26 cellular contexts compared by ENCODE assay signal in the genomic region with DNA sequence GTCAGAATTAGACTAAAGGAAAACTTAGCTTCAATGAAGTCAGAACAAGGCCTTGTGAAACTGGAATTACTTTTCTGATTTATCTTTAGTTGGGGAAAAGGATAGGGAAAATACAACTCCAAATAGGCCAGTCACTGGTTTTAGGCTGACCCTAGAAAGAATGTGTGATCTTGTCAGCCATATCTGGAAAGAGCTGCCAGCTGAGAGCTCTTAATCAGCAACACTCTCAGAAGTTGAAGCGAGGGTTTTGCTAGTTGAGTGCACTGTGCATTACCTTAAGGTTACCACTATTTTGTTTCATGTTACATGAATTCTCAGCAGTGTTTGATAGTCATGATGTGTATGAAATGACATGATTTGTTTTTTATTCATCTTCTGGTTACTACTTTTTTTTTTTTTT.
DNase-seq lines count a peak whose midpoint lies in the region; ATAC-seq and TF ChIP-seq lines count a peak whose summit lies in the region.
"Had no signal": no experiment of that assay in that cellular context is flagged by ENCODE, and none has a peak within 500 bp of the region (broad histone marks: within the 10 kb centered on the region; RNA-seq: fewer than 3 reads in every experiment).

No MANE protein-coding gene starts in this region.

- DNase-seq in Right ventricle myocardium inferior (ENCODE audit: missing footprints) = no peak
- no peak for DNase-seq in right atrium auricular region (ENCODE audit: low spot score)
- peak; percentile 17 for DNase-seq in fibroblast of the aortic adventitia (ENCODE audit: low read depth)
- DNase-seq in T-helper 9 cell = no peak
- DNase-seq in CD8-positive, alpha-beta T cell = no peak
- no peak for DNase-seq in effector CD8-positive, alpha-beta T cell (lab: John Stamatoyannopoulos, UW)
- DNase-seq in activated CD4-positive, alpha-beta T cell treated with anti-CD3 and anti-CD28 coated beads, Interleukin-2, amount 10 ng/mL, durations not matched to agents 7 days and 5 days = no peak
- DNase-seq: activated CD4-positive, alpha-beta T cell treated with anti-CD3 and anti-CD28 coated beads for 36 hours; activated naive CD4-positive, alpha-beta T cell; activated T-cell treated with anti-CD3 and anti-CD28 coated beads, Interleukin-2, amount 50 U/mL, for 24 hours; body of pancreas; DMS79; GF-D8; lower lobe of right lung; NCI-H2029; posterior cingulate gyrus; right lobe of liver; stimulated activated naive CD4-positive, alpha-beta T cell treated with Interleukin-2 at 50 U/mL for 16 hours; uterus had no signal

- H3K4me3 ChIP-seq in right atrium auricular region (no peak overlapping the region), fibroblast of the aortic adventitia (ENCODE audit: low read depth, low read length) (no peak overlapping the region), mesodermal cell (ENCODE audit: extremely low read depth, insufficient read depth, low read length, poor library complexity, severe bottlenecking) (no peak overlapping the region)
- no peak overlapping the region for H3K4me3 ChIP-seq in CD8-positive, alpha-beta T cell (ENCODE audit: low read depth, low read length)
- H3K4me3 ChIP-seq: A549, body of pancreas, lower lobe of right lung, right lobe of liver, SJSA1, thoracic aorta, uterus had no signal

- H3K9me3 Mint-ChIP-seq in CD8-positive, alpha-beta T cell = no peaks in the 10 kb centered on the region
- H3K9me3 Mint-ChIP-seq in activated CD4-positive, alpha-beta T cell treated with anti-CD3 and anti-CD28 coated beads, Interleukin-2, amount 10 ng/mL, durations not matched to agents 7 days and 5 days = no peaks in the 10 kb centered on the region
- H3K9me3 Mint-ChIP-seq: activated T-cell treated with anti-CD3 and anti-CD28 coated beads, Interleukin-2, amount 50 U/mL, for 24 hours; T-helper 1 cell treated with Interleukin-12 subunit alpha and Interleukin-12 subunit beta and Interleukin-4 antibody, amounts not matched to agents 30 μg/mL and 1 μg/mL, for 36 hours had no signal

- CTCF ChIA-PET in CD8-positive, alpha-beta T cell (lab: Charles Lee) = no interaction called here
- CTCF ChIA-PET in activated CD4-positive, alpha-beta T cell treated with anti-CD3 and anti-CD28 coated beads, Interleukin-2, amount 10 ng/mL, durations not matched to agents 7 days and 5 days (lab: Charles Lee) = interaction anchor here (0.6 kb wide), 1 partner anchor 748 kb away, joined by 3 read pairs; no protein-coding TSS in a partner anchor

- H3K27ac ChIP-seq in right atrium auricular region = no peak overlapping the region
- peak overlapping the region; percentile 3 for H3K27ac ChIP-seq in mesodermal cell (ENCODE audit: low read depth, low read length, severe bottlenecking)
- H3K27ac ChIP-seq in CD8-positive, alpha-beta T cell (ENCODE audit: low read depth, low read length) = no peak overlapping the region
- H3K27ac ChIP-seq: A549, body of pancreas, KMS-11, lower lobe of right lung, right lobe of liver, SJSA1, uterus had no signal

- POLR2A ChIA-PET in CD8-positive, alpha-beta T cell (lab: Charles Lee) = no interaction called here
- POLR2A ChIA-PET in activated CD4-positive, alpha-beta T cell treated with anti-CD3 and anti-CD28 coated beads, Interleukin-2, amount 10 ng/mL, durations not matched to agents 7 days and 5 days (lab: Charles Lee) = no interaction called here

- no peaks in the 10 kb centered on the region for H3K4me1 Mint-ChIP-seq in CD8-positive, alpha-beta T cell (ENCODE audit: low read depth)
- H3K4me1 Mint-ChIP-seq in activated CD4-positive, alpha-beta T cell treated with anti-CD3 and anti-CD28 coated beads, Interleukin-2, amount 10 ng/mL, durations not matched to agents 7 days and 5 days = no peaks in the 10 kb centered on the region
- H3K4me1 Mint-ChIP-seq: activated CD4-positive, alpha-beta T cell treated with anti-CD3 and anti-CD28 coated beads for 36 hours; neural crest cell had no signal

- 100% methylated on average over 1 of the region's 1 CpG; no CpG with 5 or more reads in 1 of the 2 experiments for WGBS in mesodermal cell (ENCODE audit: insufficient coverage in 2 of 2), 2 experiments

- H3K4me1 ChIP-seq in right atrium auricular region = peaks cover 0 to 13% of the 10 kb centered on the region in 2 donors
- H3K4me1 ChIP-seq in mesodermal cell (ENCODE audit: control insufficient read depth, insufficient read depth, low read length, poor library complexity, severe bottlenecking) = peaks cover 2% of the 10 kb centered on the region
- no peaks in the 10 kb centered on the region for H3K4me1 ChIP-seq in CD8-positive, alpha-beta T cell (ENCODE audit: insufficient read depth, low read length)
- H3K4me1 ChIP-seq: A549, body of pancreas, lower lobe of right lung, right lobe of liver, SJSA1, uterus had no signal

- no peak for TF ChIP-seq CTCF in right atrium auricular region (IDR thresholded peaks at IDR 0.05)
- TF ChIP-seq CTCF in fibroblast of the aortic adventitia (IDR thresholded peaks at IDR 0.05; ENCODE audit: insufficient read depth, low read length) = no peak
- no peak for TF ChIP-seq CTCF in CD8-positive, alpha-beta T cell (IDR thresholded peaks at IDR 0.05)

- no peaks in the 10 kb centered on the region for H3K36me3 Mint-ChIP-seq in CD8-positive, alpha-beta T cell
- H3K36me3 Mint-ChIP-seq in activated CD4-positive, alpha-beta T cell treated with anti-CD3 and anti-CD28 coated beads, Interleukin-2, amount 10 ng/mL, durations not matched to agents 7 days and 5 days (ENCODE audit: low read depth) = no peaks in the 10 kb centered on the region

- H3K27ac Mint-ChIP-seq in CD8-positive, alpha-beta T cell = no peak overlapping the region
- H3K27ac Mint-ChIP-seq in activated CD4-positive, alpha-beta T cell treated with anti-CD3 and anti-CD28 coated beads, Interleukin-2, amount 10 ng/mL, durations not matched to agents 7 days and 5 days = no peak overlapping the region
- H3K27ac Mint-ChIP-seq: activated CD4-positive, alpha-beta T cell treated with anti-CD3 and anti-CD28 coated beads for 36 hours; activated T-cell treated with anti-CD3 and anti-CD28 coated beads, Interleukin-2, amount 50 U/mL, for 24 hours; T-helper 1 cell treated with Interleukin-12 subunit alpha and Interleukin-12 subunit beta and Interleukin-4 antibody, amounts not matched to agents 30 μg/mL and 1 μg/mL, for 36 hours had no signal

- no peaks in the 10 kb centered on the region for H3K27me3 Mint-ChIP-seq in CD8-positive, alpha-beta T cell (ENCODE audit: low read depth)
- H3K27me3 Mint-ChIP-seq in activated CD4-positive, alpha-beta T cell treated with anti-CD3 and anti-CD28 coated beads, Interleukin-2, amount 10 ng/mL, durations not matched to agents 7 days and 5 days = no peaks in the 10 kb centered on the region
- H3K27me3 Mint-ChIP-seq: activated CD4-positive, alpha-beta T cell treated with anti-CD3 and anti-CD28 coated beads for 36 hours; activated T-cell treated with anti-CD3 and anti-CD28 coated beads, Interleukin-2, amount 50 U/mL, for 24 hours had no signal

- peak; percentile 52 for ATAC-seq in Right ventricle myocardium inferior
- ATAC-seq in CD8-positive, alpha-beta T cell = no peak
- ATAC-seq: activated CD4-positive, alpha-beta T cell treated with anti-CD3 and anti-CD28 coated beads for 36 hours; body of pancreas; lower lobe of right lung had no signal

- no peaks in the 10 kb centered on the region for H3K27me3 ChIP-seq in right atrium auricular region
- H3K27me3 ChIP-seq in CD8-positive, alpha-beta T cell (ENCODE audit: insufficient read depth, low read length) = no peaks in the 10 kb centered on the region
- H3K27me3 ChIP-seq: body of pancreas, right lobe of liver, SJSA1, uterus had no signal

- H3K36me3 ChIP-seq in right atrium auricular region (no peaks in the 10 kb centered on the region), mesodermal cell (ENCODE audit: control insufficient read depth, insufficient read depth, low read length) (no peaks in the 10 kb centered on the region)
- no peaks in the 10 kb centered on the region for H3K36me3 ChIP-seq in CD8-positive, alpha-beta T cell (ENCODE audit: insufficient read depth, low read length)
- H3K36me3 ChIP-seq: lower lobe of right lung, right lobe of liver, SJSA1, thoracic aorta, uterus had no signal

- intact Hi-C loops in Right ventricle myocardium inferior (cut with DNase I) = no loop called here
- intact Hi-C loops in CD8-positive, alpha-beta T cell (cut with DNase I, micrococcal nuclease) = no loop called here

- H3K9me3 ChIP-seq in right atrium auricular region (peaks cover 0 to 7% of the 10 kb centered on the region in 2 donors), mesodermal cell (ENCODE audit: control insufficient read depth, low read length) (no peaks in the 10 kb centered on the region)
- no peaks in the 10 kb centered on the region for H3K9me3 ChIP-seq in CD8-positive, alpha-beta T cell (ENCODE audit: low read length)
- H3K9me3 ChIP-seq: body of pancreas, right lobe of liver, SJSA1, thoracic aorta, uterus had no signal

- no peak overlapping the region for H3K4me3 Mint-ChIP-seq in CD8-positive, alpha-beta T cell
- H3K4me3 Mint-ChIP-seq in activated CD4-positive, alpha-beta T cell treated with anti-CD3 and anti-CD28 coated beads, Interleukin-2, amount 10 ng/mL, durations not matched to agents 7 days and 5 days = no peak overlapping the region
- H3K4me3 Mint-ChIP-seq: activated CD4-positive, alpha-beta T cell treated with anti-CD3 and anti-CD28 coated beads for 36 hours; activated T-cell treated with anti-CD3 and anti-CD28 coated beads, Interleukin-2, amount 50 U/mL, for 24 hours; neural crest cell; T-helper 1 cell treated with Interleukin-12 subunit alpha and Interleukin-12 subunit beta and Interleukin-4 antibody, amounts not matched to agents 30 μg/mL and 1 μg/mL, for 36 hours had no signal
